Comparison of ENCODE assay signal across 14 cellular contexts in genomic region chr15:81257435-81257834, GRCh38.
DNase-seq lines count a peak whose midpoint lies in the region; ATAC-seq and TF ChIP-seq lines count a peak whose summit lies in the region.
"Had no signal": no experiment of that assay in that cellular context is flagged by ENCODE, and none has a peak within 500 bp of the region (broad histone marks: within the 10 kb centered on the region; RNA-seq: fewer than 3 reads in every experiment).

No MANE protein-coding gene starts in this region.

- peaks cover 15% of the 10 kb centered on the region for H3K4me1 Mint-ChIP-seq in endothelial cell (ENCODE audit: unreplicated experiment)
- H3K4me1 Mint-ChIP-seq: B cell had no signal

- DNase-seq in G401 (ENCODE audit: low spot score) (peak; percentile 53), cerebellar cortex (ENCODE audit: low spot score) (peak; percentile 47), endothelial cell (ENCODE audit: low spot score) (no peak)
- DNase-seq: Caco-2; Calu3; CD4-positive, alpha-beta T cell; CD8-positive, alpha-beta T cell; GDM1 had no signal

- no peak overlapping the region for H3K27ac Mint-ChIP-seq in endothelial cell (ENCODE audit: unreplicated experiment)
- H3K27ac Mint-ChIP-seq: B cell; CD4-positive, alpha-beta T cell; CD8-positive, alpha-beta T cell had no signal

- no peak overlapping the region for H3K9ac ChIP-seq in Loucy (ENCODE audit: low read depth, low read length, poor library complexity, severe bottlenecking)
- H3K9ac ChIP-seq: BLaER1 treated with 17β-estradiol and CSF1 and Interleukin-3, amounts not matched to agents 10 nM and 100 nM had no signal

- H3K36me3 ChIP-seq in Loucy (ENCODE audit: insufficient read depth, low read length), result no peaks in the 10 kb centered on the region
- H3K36me3 ChIP-seq: BLaER1 treated with 17β-estradiol and CSF1 and Interleukin-3, amounts not matched to agents 10 nM and 100 nM had no signal

- no peaks in the 10 kb centered on the region for H3F3A ChIP-seq in Loucy (ENCODE audit: low read depth)

- H3K9me3 Mint-ChIP-seq in endothelial cell (ENCODE audit: unreplicated experiment), result no peaks in the 10 kb centered on the region
- H3K9me3 Mint-ChIP-seq: CD4-positive, alpha-beta T cell; CD8-positive, alpha-beta T cell had no signal

- no peaks in the 10 kb centered on the region for H4K20me1 ChIP-seq in Loucy (ENCODE audit: insufficient read depth, low read length, poor library complexity, severe bottlenecking)
- H4K20me1 ChIP-seq: BLaER1 treated with 17β-estradiol and CSF1 and Interleukin-3, amounts not matched to agents 10 nM and 100 nM had no signal

- H3K4me3 Mint-ChIP-seq in endothelial cell (ENCODE audit: unreplicated experiment), result no peak overlapping the region
- H3K4me3 Mint-ChIP-seq: B cell; CD4-positive, alpha-beta T cell; CD8-positive, alpha-beta T cell had no signal

- no peaks in the 10 kb centered on the region for H3K27me3 Mint-ChIP-seq in endothelial cell (ENCODE audit: unreplicated experiment)

- H3K4me1 ChIP-seq in Loucy (ENCODE audit: insufficient read depth, low read length, poor library complexity, severe bottlenecking), result no peaks in the 10 kb centered on the region
- H3K4me1 ChIP-seq: A549, Caco-2 had no signal

- no peaks in the 10 kb centered on the region for H3K9me3 ChIP-seq in Loucy (ENCODE audit: insufficient read depth, low read depth, low read length)
- H3K9me3 ChIP-seq: A549; BLaER1 treated with 17β-estradiol and CSF1 and Interleukin-3, amounts not matched to agents 10 nM and 100 nM; Caco-2 had no signal

- H3K9me2 ChIP-seq in Loucy (replicated peaks; ENCODE audit: low read depth, low read length), result no peaks in the 10 kb centered on the region

- H3K27me3 ChIP-seq in Loucy (ENCODE audit: insufficient read depth, low read length, poor library complexity, severe bottlenecking), result no peaks in the 10 kb centered on the region
- H3K27me3 ChIP-seq: BLaER1 treated with 17β-estradiol and CSF1 and Interleukin-3, amounts not matched to agents 10 nM and 100 nM had no signal

- TF ChIP-seq CTCF in Loucy (conservative IDR thresholded peaks at IDR 0.05; ENCODE audit: low read length) (no peak), endothelial cell (IDR thresholded peaks at IDR 0.05; ENCODE audit: unreplicated experiment) (no peak)

- H2AFZ ChIP-seq in Loucy (ENCODE audit: low read length), result 0 out of 2 replicates have a peak overlapping the region, but pooled peaks have one; percentile 7

- H3K36me3 Mint-ChIP-seq in endothelial cell (ENCODE audit: low read depth, unreplicated experiment), result no peaks in the 10 kb centered on the region
- H3K36me3 Mint-ChIP-seq: CD8-positive, alpha-beta T cell had no signal

- H3K79me2 ChIP-seq in Loucy (ENCODE audit: insufficient read depth, low read length), result no peaks in the 10 kb centered on the region

- H3K4me3 ChIP-seq in Loucy (ENCODE audit: low read length, poor library complexity, severe bottlenecking), result no peak overlapping the region
- H3K4me3 ChIP-seq: A549; BLaER1 treated with 17β-estradiol and CSF1 and Interleukin-3, amounts not matched to agents 10 nM and 100 nM; GM12878 had no signal

- in situ Hi-C loops in G401 (cut with HindIII; ENCODE audit: low sequenced_read_pairs), result no loop called here

- H3K4me2 ChIP-seq in Loucy (ENCODE audit: low read depth, low read length, poor library complexity, severe bottlenecking), result no peak overlapping the region
- H3K4me2 ChIP-seq: A549; BLaER1 treated with 17β-estradiol and CSF1 and Interleukin-3, amounts not matched to agents 10 nM and 100 nM had no signal

- no peak for ATAC-seq in HG03342 (IDR thresholded peaks at IDR 0.05; ENCODE audit: unreplicated experiment)
- ATAC-seq: CD8-positive, alpha-beta T cell; GM12878 had no signal
